In the genomic region with DNA sequence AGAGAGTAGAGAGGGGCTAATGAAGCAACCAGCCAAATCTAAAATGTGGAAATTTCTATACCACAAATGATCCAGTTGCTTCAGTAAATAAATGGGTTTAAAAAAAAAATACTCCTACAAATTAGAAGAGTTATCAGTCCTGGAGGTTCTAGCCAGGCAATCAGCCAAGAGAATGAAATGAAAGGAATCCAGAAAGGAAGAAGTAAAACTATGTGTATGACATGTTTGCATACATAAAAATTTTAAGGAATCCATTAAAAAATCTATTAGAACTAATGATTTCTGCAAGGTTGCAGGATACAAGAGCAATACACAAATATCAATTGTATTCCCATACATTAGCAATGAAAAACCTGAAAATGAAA, we compare ENCODE assay signal across 1 cellular context.
TF ChIP-seq lines count a peak whose summit lies in the region.

No MANE protein-coding gene starts in this region.

TF ChIP-seq in HepG2, 621 proteins besides CTCF, POLR2A, EP300 and RAD21:
- TF ChIP-seq, protein P1, sequence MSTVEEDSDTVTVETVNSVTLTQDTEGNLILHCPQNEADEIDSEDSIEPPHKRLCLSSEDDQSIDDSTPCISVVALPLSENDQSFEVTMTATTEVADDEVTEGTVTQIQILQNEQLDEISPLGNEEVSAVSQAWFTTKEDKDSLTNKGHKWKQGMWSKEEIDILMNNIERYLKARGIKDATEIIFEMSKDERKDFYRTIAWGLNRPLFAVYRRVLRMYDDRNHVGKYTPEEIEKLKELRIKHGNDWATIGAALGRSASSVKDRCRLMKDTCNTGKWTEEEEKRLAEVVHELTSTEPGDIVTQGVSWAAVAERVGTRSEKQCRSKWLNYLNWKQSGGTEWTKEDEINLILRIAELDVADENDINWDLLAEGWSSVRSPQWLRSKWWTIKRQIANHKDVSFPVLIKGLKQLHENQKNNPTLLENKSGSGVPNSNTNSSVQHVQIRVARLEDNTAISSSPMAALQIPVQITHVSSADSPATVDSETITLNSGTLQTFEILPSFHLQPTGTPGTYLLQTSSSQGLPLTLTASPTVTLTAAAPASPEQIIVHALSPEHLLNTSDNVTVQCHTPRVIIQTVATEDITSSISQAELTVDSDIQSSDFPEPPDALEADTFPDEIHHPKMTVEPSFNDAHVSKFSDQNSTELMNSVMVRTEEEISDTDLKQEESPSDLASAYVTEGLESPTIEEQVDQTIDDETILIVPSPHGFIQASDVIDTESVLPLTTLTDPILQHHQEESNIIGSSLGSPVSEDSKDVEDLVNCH (CRISPR knock-in tag; IDR thresholded peaks at IDR 0.05) = no peak
- TF ChIP-seq, protein P2, sequence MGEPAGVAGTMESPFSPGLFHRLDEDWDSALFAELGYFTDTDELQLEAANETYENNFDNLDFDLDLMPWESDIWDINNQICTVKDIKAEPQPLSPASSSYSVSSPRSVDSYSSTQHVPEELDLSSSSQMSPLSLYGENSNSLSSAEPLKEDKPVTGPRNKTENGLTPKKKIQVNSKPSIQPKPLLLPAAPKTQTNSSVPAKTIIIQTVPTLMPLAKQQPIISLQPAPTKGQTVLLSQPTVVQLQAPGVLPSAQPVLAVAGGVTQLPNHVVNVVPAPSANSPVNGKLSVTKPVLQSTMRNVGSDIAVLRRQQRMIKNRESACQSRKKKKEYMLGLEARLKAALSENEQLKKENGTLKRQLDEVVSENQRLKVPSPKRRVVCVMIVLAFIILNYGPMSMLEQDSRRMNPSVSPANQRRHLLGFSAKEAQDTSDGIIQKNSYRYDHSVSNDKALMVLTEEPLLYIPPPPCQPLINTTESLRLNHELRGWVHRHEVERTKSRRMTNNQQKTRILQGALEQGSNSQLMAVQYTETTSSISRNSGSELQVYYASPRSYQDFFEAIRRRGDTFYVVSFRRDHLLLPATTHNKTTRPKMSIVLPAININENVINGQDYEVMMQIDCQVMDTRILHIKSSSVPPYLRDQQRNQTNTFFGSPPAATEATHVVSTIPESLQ (CRISPR knock-in tag; conservative IDR thresholded peaks at IDR 0.05) = no peak
- TF ChIP-seq DPF2 (CRISPR knock-in tag; IDR thresholded peaks at IDR 0.05; ENCODE audit: borderline replicate concordance, low read depth) (0 out of 2 replicates have a peak, but pooled peaks have one; percentile 1), ZNF550 (CRISPR knock-in tag; IDR thresholded peaks at IDR 0.05; ENCODE audit: borderline replicate concordance) (no peak), SIX1 (CRISPR knock-in tag; IDR thresholded peaks at IDR 0.05; ENCODE audit: borderline replicate concordance) (0 out of 2 replicates have a peak, but pooled peaks have one; percentile 4), KAT8 (CRISPR knock-in tag; IDR thresholded peaks at IDR 0.05) (0 out of 2 replicates have a peak, but pooled peaks have one; percentile 4)
